Comparison of ENCODE assay signal across 1 cellular context in the genomic region with DNA sequence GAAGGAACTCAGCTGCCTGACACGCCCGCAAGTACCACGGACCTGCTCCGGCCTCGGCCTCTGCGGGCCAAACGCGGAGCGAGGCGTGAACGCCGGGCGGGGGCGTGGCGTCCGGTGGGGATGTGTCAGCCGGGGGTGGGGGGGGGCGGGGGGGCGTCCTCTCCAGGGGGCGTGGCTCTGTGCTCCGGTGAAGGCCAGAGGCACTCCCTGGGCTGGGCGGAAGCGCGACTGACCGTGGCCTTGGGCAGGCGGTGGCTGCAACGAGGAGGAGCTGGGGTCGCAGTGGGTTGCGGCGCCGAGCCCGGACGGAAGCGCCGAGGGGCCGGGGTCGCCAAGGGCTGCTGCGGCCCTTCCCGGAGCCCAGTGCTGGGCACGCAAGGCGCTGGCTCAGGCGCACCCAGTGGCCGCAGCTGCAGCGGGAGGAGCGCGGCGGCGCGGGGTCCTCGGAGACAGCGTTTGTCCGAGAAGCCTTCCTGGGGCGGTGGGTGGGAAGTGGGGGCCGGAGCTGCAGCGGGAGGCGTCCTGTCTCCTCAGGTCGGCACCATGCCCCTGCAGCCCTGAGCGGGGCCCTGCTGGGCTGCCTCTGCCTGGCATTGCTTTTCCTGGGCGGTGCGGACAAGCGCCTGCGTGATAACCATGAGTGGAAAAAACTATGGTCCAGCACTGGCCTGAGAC.
TF ChIP-seq lines count a peak whose summit lies in the region.

No MANE protein-coding gene starts in this region.

TF ChIP-seq in WTC11, 78 proteins besides CTCF, POLR2A, EP300 and RAD21 (continued from another document):
- TF ChIP-seq, protein P1, sequence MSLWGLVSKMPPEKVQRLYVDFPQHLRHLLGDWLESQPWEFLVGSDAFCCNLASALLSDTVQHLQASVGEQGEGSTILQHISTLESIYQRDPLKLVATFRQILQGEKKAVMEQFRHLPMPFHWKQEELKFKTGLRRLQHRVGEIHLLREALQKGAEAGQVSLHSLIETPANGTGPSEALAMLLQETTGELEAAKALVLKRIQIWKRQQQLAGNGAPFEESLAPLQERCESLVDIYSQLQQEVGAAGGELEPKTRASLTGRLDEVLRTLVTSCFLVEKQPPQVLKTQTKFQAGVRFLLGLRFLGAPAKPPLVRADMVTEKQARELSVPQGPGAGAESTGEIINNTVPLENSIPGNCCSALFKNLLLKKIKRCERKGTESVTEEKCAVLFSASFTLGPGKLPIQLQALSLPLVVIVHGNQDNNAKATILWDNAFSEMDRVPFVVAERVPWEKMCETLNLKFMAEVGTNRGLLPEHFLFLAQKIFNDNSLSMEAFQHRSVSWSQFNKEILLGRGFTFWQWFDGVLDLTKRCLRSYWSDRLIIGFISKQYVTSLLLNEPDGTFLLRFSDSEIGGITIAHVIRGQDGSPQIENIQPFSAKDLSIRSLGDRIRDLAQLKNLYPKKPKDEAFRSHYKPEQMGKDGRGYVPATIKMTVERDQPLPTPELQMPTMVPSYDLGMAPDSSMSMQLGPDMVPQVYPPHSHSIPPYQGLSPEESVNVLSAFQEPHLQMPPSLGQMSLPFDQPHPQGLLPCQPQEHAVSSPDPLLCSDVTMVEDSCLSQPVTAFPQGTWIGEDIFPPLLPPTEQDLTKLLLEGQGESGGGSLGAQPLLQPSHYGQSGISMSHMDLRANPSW (CRISPR knock-in tag; conservative IDR thresholded peaks at IDR 0.05; ENCODE audit: low read depth) = no peak
- TF ChIP-seq CREM (CRISPR knock-in tag; IDR thresholded peaks at IDR 0.05) = no peak
- no peak for TF ChIP-seq CBFB (CRISPR knock-in tag; IDR thresholded peaks at IDR 0.05; ENCODE audit: low read depth)
- no peak for TF ChIP-seq FOXJ3 (CRISPR knock-in tag; IDR thresholded peaks at IDR 0.05; ENCODE audit: borderline replicate concordance)
- TF ChIP-seq E2F4 (CRISPR knock-in tag; IDR thresholded peaks at IDR 0.05; ENCODE audit: borderline replicate concordance, low read depth) = no peak
- TF ChIP-seq, protein P2, sequence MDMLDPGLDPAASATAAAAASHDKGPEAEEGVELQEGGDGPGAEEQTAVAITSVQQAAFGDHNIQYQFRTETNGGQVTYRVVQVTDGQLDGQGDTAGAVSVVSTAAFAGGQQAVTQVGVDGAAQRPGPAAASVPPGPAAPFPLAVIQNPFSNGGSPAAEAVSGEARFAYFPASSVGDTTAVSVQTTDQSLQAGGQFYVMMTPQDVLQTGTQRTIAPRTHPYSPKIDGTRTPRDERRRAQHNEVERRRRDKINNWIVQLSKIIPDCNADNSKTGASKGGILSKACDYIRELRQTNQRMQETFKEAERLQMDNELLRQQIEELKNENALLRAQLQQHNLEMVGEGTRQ (CRISPR knock-in tag; IDR thresholded peaks at IDR 0.05) = no peak
- no peak for TF ChIP-seq MLX (CRISPR knock-in tag; IDR thresholded peaks at IDR 0.05)
